In the genomic region with DNA sequence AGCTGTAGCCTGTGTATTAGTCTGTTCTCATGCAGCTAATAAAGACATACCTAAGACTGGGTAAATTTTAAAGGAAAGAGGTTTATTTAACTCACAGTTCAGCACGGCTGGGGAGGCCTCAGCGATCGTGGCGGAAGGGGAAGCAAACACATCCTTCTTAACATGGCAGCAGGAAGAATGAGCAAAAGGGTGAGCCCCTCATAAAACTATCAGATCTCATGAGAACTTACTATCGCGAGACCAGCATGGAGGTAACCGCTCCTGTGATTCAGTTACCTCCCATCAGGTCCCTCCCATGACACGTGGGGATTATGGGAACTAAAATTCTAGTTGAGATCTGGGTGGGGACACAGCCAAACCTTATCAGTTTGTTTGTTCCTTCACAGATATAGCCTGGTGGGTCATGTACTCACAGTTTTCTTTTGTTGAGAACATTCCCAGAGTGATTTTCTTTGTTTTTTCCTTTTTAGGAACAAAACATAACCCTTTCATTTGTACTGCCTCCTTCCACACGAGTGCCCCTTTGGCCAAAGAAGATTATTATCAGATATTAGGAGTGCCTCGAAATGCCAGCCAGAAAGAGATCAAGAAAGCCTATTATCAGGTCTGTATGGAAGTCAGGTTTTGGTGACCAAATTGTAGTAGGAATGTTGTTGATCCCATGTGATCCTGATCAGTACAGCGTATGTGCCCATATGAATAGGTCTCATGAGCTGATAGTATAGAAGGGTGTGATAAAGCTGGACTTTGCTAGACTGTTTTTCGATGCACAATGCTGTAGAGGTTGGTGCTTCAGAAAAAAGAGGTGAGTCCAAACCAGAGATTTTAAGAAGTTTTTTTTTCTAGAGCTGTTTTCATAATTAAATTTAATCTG, we compare ENCODE assay signal across 1 cellular context.
TF ChIP-seq lines count a peak whose summit lies in the region.

No MANE protein-coding gene starts in this region.

TF ChIP-seq in K562, 482 proteins besides CTCF, POLR2A, EP300 and RAD21 (continued from another document and continues in another):
- TF ChIP-seq, protein P1, sequence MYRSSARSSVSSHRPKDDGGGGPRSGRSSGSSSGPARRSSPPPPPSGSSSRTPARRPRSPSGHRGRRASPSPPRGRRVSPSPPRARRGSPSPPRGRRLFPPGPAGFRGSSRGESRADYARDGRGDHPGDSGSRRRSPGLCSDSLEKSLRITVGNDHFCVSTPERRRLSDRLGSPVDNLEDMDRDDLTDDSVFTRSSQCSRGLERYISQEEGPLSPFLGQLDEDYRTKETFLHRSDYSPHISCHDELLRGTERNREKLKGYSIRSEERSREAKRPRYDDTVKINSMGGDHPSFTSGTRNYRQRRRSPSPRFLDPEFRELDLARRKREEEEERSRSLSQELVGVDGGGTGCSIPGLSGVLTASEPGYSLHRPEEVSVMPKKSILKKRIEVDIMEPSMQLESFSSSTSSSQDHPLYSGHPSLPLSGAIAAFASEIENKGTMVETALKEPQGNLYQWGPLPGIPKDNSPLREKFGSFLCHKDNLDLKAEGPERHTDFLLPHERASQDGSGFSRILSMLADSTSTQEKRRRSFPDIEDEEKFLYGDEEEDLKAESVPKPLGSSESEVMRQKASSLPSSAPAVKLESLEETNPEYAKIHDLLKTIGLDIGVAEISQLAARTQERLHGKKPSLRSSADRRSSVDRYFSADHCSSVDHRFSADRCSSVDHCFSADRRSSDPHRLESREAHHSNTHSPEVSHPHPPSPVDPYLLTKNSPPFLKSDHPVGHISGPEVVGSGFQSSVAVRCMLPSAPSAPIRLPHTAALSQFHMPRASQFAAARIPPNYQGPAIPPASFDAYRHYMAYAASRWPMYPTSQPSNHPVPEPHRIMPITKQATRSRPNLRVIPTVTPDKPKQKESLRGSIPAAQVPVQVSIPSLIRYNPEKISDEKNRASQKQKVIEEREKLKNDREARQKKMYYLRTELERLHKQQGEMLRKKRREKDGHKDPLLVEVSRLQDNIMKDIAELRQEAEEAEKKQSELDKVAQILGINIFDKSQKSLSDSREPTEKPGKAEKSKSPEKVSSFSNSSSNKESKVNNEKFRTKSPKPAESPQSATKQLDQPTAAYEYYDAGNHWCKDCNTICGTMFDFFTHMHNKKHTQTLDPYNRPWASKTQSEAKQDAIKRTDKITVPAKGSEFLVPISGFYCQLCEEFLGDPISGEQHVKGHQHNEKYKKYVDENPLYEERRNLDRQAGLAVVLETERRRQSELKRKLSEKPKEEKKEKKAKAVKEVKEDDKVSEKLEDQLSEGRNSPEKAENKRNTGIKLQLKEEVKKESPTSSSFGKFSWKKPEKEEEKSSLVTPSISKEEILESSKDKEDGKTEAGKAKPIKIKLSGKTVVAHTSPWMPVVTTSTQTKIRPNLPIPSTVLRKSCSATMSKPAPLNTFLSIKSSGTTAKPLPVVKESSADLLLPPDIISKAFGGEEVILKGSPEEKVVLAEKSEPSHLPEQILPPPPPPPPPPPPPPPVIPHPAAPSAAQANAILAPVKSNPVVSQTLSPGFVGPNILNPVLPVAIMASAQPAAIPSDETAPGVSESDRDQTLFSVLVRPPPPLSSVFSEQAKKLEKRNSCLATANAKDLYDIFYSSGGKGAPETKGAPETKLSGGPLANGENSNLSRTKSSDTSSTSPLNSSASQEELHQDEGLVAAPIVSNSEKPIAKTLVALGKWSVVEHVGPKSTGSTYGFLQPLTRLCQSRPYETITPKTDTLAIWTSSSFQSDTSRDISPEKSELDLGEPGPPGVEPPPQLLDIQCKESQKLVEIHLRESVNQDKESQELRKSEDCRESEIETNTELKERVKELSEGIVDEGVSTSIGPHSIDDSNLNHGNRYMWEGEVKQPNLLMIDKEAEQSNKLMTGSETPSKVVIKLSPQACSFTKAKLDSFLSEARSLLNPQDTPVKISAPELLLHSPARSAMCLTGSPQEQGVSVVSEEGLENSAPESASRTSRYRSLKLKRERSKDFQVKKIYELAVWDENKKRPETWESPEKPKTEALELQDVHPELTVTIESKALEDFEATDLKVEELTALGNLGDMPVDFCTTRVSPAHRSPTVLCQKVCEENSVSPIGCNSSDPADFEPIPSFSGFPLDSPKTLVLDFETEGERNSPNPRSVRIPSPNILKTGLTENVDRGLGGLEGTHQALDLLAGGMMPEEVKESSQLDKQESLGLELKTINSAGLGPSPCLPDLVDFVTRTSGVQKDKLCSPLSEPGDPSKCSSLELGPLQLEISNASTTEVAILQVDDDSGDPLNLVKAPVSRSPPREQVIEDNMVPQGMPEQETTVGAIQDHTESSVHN (IDR thresholded peaks at IDR 0.05; ENCODE audit: borderline replicate concordance in 1 of 2, low read depth in 1 of 2): no peak
- TF ChIP-seq, protein P2, sequence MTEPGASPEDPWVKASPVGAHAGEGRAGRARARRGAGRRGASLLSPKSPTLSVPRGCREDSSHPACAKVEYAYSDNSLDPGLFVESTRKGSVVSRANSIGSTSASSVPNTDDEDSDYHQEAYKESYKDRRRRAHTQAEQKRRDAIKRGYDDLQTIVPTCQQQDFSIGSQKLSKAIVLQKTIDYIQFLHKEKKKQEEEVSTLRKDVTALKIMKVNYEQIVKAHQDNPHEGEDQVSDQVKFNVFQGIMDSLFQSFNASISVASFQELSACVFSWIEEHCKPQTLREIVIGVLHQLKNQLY (CRISPR knock-in tag; conservative IDR thresholded peaks at IDR 0.05): no peak
- no peak for TF ChIP-seq FOXJ3 (CRISPR knock-in tag; IDR thresholded peaks at IDR 0.05)
- TF ChIP-seq HMG20B (CRISPR knock-in tag; IDR thresholded peaks at IDR 0.05): no peak
- TF ChIP-seq HOXB6 (CRISPR knock-in tag; IDR thresholded peaks at IDR 0.05; ENCODE audit: borderline replicate concordance): no peak
- TF ChIP-seq LARP7 (IDR thresholded peaks at IDR 0.05): no peak
- TF ChIP-seq STAT5A (IDR thresholded peaks at IDR 0.05; ENCODE audit: borderline replicate concordance, low read length): no peak
- TF ChIP-seq RAD51 (IDR thresholded peaks at IDR 0.05; ENCODE audit: borderline replicate concordance, low read depth): peak; percentile 63; the same call in 1 of the 2 replicates
- TF ChIP-seq TBL1XR1 (IDR thresholded peaks at IDR 0.05; ENCODE audit: low read length in 2 of 2): 0 out of 4 replicates have a peak, but pooled peaks have one; percentile 17 to 31
- 0 out of 2 replicates have a peak, but pooled peaks have one; percentile 71 for TF ChIP-seq RHOXF2B (CRISPR knock-in tag; conservative IDR thresholded peaks at IDR 0.05)
- TF ChIP-seq ZNF274 (IDR thresholded peaks at IDR 0.05; ENCODE audit: borderline replicate concordance, low read depth, low read length): no peak
- no peak for TF ChIP-seq NR1H2 (CRISPR knock-in tag; IDR thresholded peaks at IDR 0.05)
- no peak for TF ChIP-seq HNRNPK (IDR thresholded peaks at IDR 0.05; ENCODE audit: low read depth, low read length, poor library complexity, severe bottlenecking)
- TF ChIP-seq, protein P3, sequence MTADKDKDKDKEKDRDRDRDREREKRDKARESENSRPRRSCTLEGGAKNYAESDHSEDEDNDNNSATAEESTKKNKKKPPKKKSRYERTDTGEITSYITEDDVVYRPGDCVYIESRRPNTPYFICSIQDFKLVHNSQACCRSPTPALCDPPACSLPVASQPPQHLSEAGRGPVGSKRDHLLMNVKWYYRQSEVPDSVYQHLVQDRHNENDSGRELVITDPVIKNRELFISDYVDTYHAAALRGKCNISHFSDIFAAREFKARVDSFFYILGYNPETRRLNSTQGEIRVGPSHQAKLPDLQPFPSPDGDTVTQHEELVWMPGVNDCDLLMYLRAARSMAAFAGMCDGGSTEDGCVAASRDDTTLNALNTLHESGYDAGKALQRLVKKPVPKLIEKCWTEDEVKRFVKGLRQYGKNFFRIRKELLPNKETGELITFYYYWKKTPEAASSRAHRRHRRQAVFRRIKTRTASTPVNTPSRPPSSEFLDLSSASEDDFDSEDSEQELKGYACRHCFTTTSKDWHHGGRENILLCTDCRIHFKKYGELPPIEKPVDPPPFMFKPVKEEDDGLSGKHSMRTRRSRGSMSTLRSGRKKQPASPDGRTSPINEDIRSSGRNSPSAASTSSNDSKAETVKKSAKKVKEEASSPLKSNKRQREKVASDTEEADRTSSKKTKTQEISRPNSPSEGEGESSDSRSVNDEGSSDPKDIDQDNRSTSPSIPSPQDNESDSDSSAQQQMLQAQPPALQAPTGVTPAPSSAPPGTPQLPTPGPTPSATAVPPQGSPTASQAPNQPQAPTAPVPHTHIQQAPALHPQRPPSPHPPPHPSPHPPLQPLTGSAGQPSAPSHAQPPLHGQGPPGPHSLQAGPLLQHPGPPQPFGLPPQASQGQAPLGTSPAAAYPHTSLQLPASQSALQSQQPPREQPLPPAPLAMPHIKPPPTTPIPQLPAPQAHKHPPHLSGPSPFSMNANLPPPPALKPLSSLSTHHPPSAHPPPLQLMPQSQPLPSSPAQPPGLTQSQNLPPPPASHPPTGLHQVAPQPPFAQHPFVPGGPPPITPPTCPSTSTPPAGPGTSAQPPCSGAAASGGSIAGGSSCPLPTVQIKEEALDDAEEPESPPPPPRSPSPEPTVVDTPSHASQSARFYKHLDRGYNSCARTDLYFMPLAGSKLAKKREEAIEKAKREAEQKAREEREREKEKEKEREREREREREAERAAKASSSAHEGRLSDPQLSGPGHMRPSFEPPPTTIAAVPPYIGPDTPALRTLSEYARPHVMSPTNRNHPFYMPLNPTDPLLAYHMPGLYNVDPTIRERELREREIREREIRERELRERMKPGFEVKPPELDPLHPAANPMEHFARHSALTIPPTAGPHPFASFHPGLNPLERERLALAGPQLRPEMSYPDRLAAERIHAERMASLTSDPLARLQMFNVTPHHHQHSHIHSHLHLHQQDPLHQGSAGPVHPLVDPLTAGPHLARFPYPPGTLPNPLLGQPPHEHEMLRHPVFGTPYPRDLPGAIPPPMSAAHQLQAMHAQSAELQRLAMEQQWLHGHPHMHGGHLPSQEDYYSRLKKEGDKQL (CRISPR knock-in tag; IDR thresholded peaks at IDR 0.05; ENCODE audit: borderline replicate concordance): no peak
- TF ChIP-seq, protein P4, sequence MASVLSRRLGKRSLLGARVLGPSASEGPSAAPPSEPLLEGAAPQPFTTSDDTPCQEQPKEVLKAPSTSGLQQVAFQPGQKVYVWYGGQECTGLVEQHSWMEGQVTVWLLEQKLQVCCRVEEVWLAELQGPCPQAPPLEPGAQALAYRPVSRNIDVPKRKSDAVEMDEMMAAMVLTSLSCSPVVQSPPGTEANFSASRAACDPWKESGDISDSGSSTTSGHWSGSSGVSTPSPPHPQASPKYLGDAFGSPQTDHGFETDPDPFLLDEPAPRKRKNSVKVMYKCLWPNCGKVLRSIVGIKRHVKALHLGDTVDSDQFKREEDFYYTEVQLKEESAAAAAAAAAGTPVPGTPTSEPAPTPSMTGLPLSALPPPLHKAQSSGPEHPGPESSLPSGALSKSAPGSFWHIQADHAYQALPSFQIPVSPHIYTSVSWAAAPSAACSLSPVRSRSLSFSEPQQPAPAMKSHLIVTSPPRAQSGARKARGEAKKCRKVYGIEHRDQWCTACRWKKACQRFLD (CRISPR knock-in tag; IDR thresholded peaks at IDR 0.05): 0 out of 2 replicates have a peak, but pooled peaks have one; percentile 62
- no peak for TF ChIP-seq RFX7 (CRISPR knock-in tag; IDR thresholded peaks at IDR 0.05)
- no peak for TF ChIP-seq TAF9B (IDR thresholded peaks at IDR 0.05; ENCODE audit: partially characterized antibody)
- TF ChIP-seq, protein P5, sequence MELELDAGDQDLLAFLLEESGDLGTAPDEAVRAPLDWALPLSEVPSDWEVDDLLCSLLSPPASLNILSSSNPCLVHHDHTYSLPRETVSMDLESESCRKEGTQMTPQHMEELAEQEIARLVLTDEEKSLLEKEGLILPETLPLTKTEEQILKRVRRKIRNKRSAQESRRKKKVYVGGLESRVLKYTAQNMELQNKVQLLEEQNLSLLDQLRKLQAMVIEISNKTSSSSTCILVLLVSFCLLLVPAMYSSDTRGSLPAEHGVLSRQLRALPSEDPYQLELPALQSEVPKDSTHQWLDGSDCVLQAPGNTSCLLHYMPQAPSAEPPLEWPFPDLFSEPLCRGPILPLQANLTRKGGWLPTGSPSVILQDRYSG (tag; conservative IDR thresholded peaks at IDR 0.05; ENCODE audit: low read depth): no peak
- TF ChIP-seq PHF20 (IDR thresholded peaks at IDR 0.05; ENCODE audit: partially characterized antibody): peak; percentile 35
- TF ChIP-seq ZNF79 (CRISPR knock-in tag; IDR thresholded peaks at IDR 0.05; ENCODE audit: low read depth): no peak
- no peak for TF ChIP-seq TARDBP (IDR thresholded peaks at IDR 0.05)
- no peak for TF ChIP-seq ZFP1 (CRISPR knock-in tag; IDR thresholded peaks at IDR 0.05)
- TF ChIP-seq BRCA1 (IDR thresholded peaks at IDR 0.05): no peak
- TF ChIP-seq BRCA1 (CRISPR knock-in tag; IDR thresholded peaks at IDR 0.05): no peak
